In genomic region chr18:22336406-22336805, GRCh38 we compare ENCODE assay signal across 29 cellular contexts.
"Had no signal": no experiment of that assay in that cellular context is flagged by ENCODE, and none has a peak within 500 bp of the region (broad histone marks: within the 10 kb centered on the region; RNA-seq: fewer than 3 reads in every experiment).

No MANE protein-coding gene starts in this region.

- H3K27me3 ChIP-seq: gastroesophageal sphincter, hepatocyte, pancreas had no signal

- FAIRE-seq: bronchial epithelial cell, colon, kidney, pancreas had no signal

- H3K79me2 ChIP-seq: hepatocyte had no signal

- H2AFZ ChIP-seq: hepatocyte had no signal

- H3K4me3 ChIP-seq: gastroesophageal sphincter, hepatocyte, lung, pancreas, prostate gland, skin epidermis had no signal

- DNase-seq: activated CD4-positive, alpha-beta T cell treated with anti-CD3 and anti-CD28 coated beads for 36 hours; activated CD4-positive, CD25-positive, alpha-beta regulatory T cell; activated naive CD4-positive, alpha-beta T cell; activated T-cell treated with anti-CD3 and anti-CD28 coated beads for 4 hours; activated T-cell treated with anti-CD3 and anti-CD28 coated beads, Interleukin-2, amount 50 U/mL, for 72 hours; anterior cingulate cortex; dermis blood vessel endothelial cell; effector CD8-positive, alpha-beta T cell; kidney; naive thymus-derived CD4-positive, alpha-beta T cell; nucleus accumbens; pancreas; retina; stimulated activated CD4-positive, alpha-beta T cell treated with anti-CD3 and anti-CD28 coated beads, Interleukin-1b, Interleukin-23, amount 100 ng/mL, for 48 hours; stimulated activated CD4-positive, alpha-beta T cell treated with anti-CD3 and anti-CD28 coated beads, Interleukin-4, amount 100 ng/mL, for 4 hours; stimulated activated CD8-positive, alpha-beta memory T cell treated with anti-CD3 and anti-CD28 coated beads, Interleukin-4, amount 100 ng/mL, for 48 hours; stimulated activated naive CD8-positive, alpha-beta T cell treated with anti-CD3 and anti-CD28 coated beads, Interleukin-15, amount 100 ng/mL, for 72 hours; substantia nigra; T-helper 1 cell had no signal

- ATAC-seq: activated CD4-positive, alpha-beta T cell treated with anti-CD3 and anti-CD28 coated beads for 36 hours; activated naive CD4-positive, alpha-beta T cell treated with anti-CD3 and anti-CD28 coated beads, Interleukin-2, amount 50 U/mL, for 72 hours; activated T-cell treated with anti-CD3 and anti-CD28 coated beads, Interleukin-2, amount 50 U/mL, for 72 hours; gastroesophageal sphincter; naive thymus-derived CD4-positive, alpha-beta T cell; sciatic nerve; stimulated activated memory B cell treated with anti-CD40 and anti-IgM and Interleukin-4, amounts not matched to agents 10 μg/mL and 1 μg/mL and 100 μg/mL, for 72 hours had no signal

- H3K27ac ChIP-seq: gastroesophageal sphincter, hepatocyte, prostate gland had no signal

- H3K9me3 ChIP-seq: gastroesophageal sphincter, pancreas, prostate gland had no signal

- H3K36me3 ChIP-seq: gastroesophageal sphincter, pancreas, prostate gland had no signal

- H3K4me1 ChIP-seq: pancreas, prostate gland had no signal
